Comparison of ENCODE assay signal across 10 cellular contexts in the genomic region with DNA sequence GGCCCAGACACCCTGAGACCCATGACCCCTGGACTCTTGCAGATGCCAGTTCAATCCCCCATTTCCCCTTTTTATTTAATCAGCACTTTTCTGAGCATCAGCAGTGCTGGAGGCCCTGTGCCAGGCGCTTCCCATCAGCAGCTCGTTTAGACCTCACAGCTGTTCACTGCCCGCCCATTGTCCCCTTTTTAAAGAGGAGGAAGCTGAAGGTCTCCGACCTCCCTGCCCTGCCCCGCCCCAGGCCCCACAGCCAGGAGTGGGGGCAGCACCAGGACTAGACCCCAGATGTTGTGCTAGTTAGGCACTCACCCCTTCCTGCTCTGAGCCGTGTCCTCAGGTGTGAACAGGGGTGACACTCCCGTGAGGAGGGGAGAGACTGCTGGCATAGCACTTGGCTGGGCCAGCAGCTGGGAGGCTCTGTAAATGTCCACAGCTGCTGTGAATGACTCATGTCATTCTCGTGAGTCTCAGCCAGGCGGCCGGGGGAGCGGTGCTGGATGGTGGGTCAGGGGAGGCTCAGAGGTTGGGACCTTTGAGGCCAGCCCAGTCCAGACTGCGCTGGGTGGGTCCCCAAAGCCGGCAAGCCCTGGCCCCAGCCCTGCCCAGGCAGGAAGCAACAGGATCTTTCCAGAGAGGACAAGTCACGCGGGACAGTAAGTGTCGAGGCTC. TPM values are rescaled to one million over a fixed set of nuclear protein-coding genes. Genes with fewer than 3 reads are reported as not detected.
DNase-seq lines count a peak whose midpoint lies in the region; ATAC-seq, FAIRE-seq and TF ChIP-seq lines count a peak whose summit lies in the region.
"Had no signal": no experiment of that assay in that cellular context is flagged by ENCODE, and none has a peak within 500 bp of the region (broad histone marks: within the 10 kb centered on the region; RNA-seq: fewer than 3 reads in every experiment).

No MANE protein-coding gene starts in this region.

- no peak overlapping the region for H3K27ac Mint-ChIP-seq in natural killer cell treated with Interleukin-12 subunit alpha and Interleukin-12 subunit beta and Interleukin-15 and Interleukin-18, amount 100 ng/mL, for 72 hours
- no peak overlapping the region for H3K27ac Mint-ChIP-seq in natural killer cell
- peak overlapping the region; percentile 57 for H3K27ac Mint-ChIP-seq in endothelial cell (ENCODE audit: unreplicated experiment)

- H3K36me3 Mint-ChIP-seq in natural killer cell treated with Interleukin-12 subunit alpha and Interleukin-12 subunit beta and Interleukin-15 and Interleukin-18, amount 100 ng/mL, for 72 hours, result no peaks in the 10 kb centered on the region
- H3K36me3 Mint-ChIP-seq in natural killer cell, result no peaks in the 10 kb centered on the region
- H3K36me3 Mint-ChIP-seq in endothelial cell (ENCODE audit: low read depth, unreplicated experiment), result no peaks in the 10 kb centered on the region

- H3K4me1 Mint-ChIP-seq in natural killer cell treated with Interleukin-12 subunit alpha and Interleukin-12 subunit beta and Interleukin-15 and Interleukin-18, amount 100 ng/mL, for 72 hours (ENCODE audit: low read depth in 2 of 2), result no peaks in the 10 kb centered on the region
- H3K4me1 Mint-ChIP-seq in natural killer cell (no peaks in the 10 kb centered on the region), endothelial cell (ENCODE audit: unreplicated experiment) (no peaks in the 10 kb centered on the region)

- H3K9me3 Mint-ChIP-seq in natural killer cell treated with Interleukin-12 subunit alpha and Interleukin-12 subunit beta and Interleukin-15 and Interleukin-18, amount 100 ng/mL, for 72 hours, result no peaks in the 10 kb centered on the region
- H3K9me3 Mint-ChIP-seq in natural killer cell, result no peaks in the 10 kb centered on the region
- H3K9me3 Mint-ChIP-seq in endothelial cell (ENCODE audit: unreplicated experiment), result no peaks in the 10 kb centered on the region

- H3K4me3 Mint-ChIP-seq in natural killer cell treated with Interleukin-12 subunit alpha and Interleukin-12 subunit beta and Interleukin-15 and Interleukin-18, amount 100 ng/mL, for 72 hours, result no peak overlapping the region
- H3K4me3 Mint-ChIP-seq in natural killer cell (no peak overlapping the region), endothelial cell (ENCODE audit: unreplicated experiment) (no peak overlapping the region)

- FAIRE-seq in GM19239 (lab: Jason Lieb, UNC), result no peak
- FAIRE-seq: keratinocyte had no signal

- H3K27me3 Mint-ChIP-seq in natural killer cell treated with Interleukin-12 subunit alpha and Interleukin-12 subunit beta and Interleukin-15 and Interleukin-18, amount 100 ng/mL, for 72 hours, result no peaks in the 10 kb centered on the region
- no peaks in the 10 kb centered on the region for H3K27me3 Mint-ChIP-seq in natural killer cell (ENCODE audit: low read depth in 2 of 2)
- peaks cover 3% of the 10 kb centered on the region for H3K27me3 Mint-ChIP-seq in endothelial cell (ENCODE audit: unreplicated experiment)

- DNase-seq in natural killer cell treated with Interleukin-12 subunit alpha and Interleukin-12 subunit beta and Interleukin-15 and Interleukin-18, amount 100 ng/mL, for 72 hours (ENCODE audit: low spot score), result peak; percentile 59
- DNase-seq in natural killer cell, result no peak
- DNase-seq in endothelial cell (ENCODE audit: low spot score), result no peak
- DNase-seq in mucosa of gallbladder (ENCODE audit: low spot score), result peak; percentile 56
- DNase-seq in activated CD4-positive, alpha-beta T cell treated with anti-CD3 and anti-CD28 coated beads, Interleukin-2, amount 50 U/mL, for 1 hour, result no peak
- no peak for DNase-seq in DMS114 treated with DMSO at 0.1 percent for 48 hours (lab: John Stamatoyannopoulos, UW; ENCODE audit: unreplicated experiment)
- no peak for DNase-seq in GM19239 (ENCODE audit: insufficient read length, low spot score)
- DNase-seq: NCI-H2081 treated with DMSO at 0.1 percent for 48 hours had no signal

- intact Hi-C loops in natural killer cell (cut with micrococcal nuclease), result no loop called here

- ATAC-seq in natural killer cell treated with Interleukin-12 subunit alpha and Interleukin-12 subunit beta and Interleukin-15 and Interleukin-18, amount 100 ng/mL, for 72 hours, result peak in 1 of 2 donors; percentile 20
- no peak for ATAC-seq in natural killer cell
- ATAC-seq in HG02884 (IDR thresholded peaks at IDR 0.05; ENCODE audit: unreplicated experiment), result no peak

- no peak for TF ChIP-seq CTCF in natural killer cell (IDR thresholded peaks at IDR 0.05)
- no peak for TF ChIP-seq CTCF in endothelial cell (IDR thresholded peaks at IDR 0.05; ENCODE audit: unreplicated experiment)

RNA-seq across cellular contexts. Expression of gene EMID1, which starts 19.9 kb away (rescaled TPM):
- under 1 TPM; 0.67 to 0.71 TPM for total RNA-seq in natural killer cell treated with Interleukin-12 subunit alpha and Interleukin-12 subunit beta and Interleukin-15 and Interleukin-18, amount 100 ng/mL, for 72 hours
- total RNA-seq in natural killer cell, result 1 to 10 TPM in 1 of 3 donors, under 1 TPM in 2; 0.59 to 1.3 (median 0.65) TPM
- 25.5 TPM for total RNA-seq in endothelial cell (ENCODE audit: unreplicated experiment)
- 7.0 TPM for total RNA-seq in mucosa of gallbladder

RNA-seq across cellular contexts. Expression of gene RHBDD3, which starts 42.2 kb away (rescaled TPM):
- total RNA-seq in natural killer cell treated with Interleukin-12 subunit alpha and Interleukin-12 subunit beta and Interleukin-15 and Interleukin-18, amount 100 ng/mL, for 72 hours, result 10 to 100 TPM; 33.6 to 69.0 TPM
- total RNA-seq in natural killer cell (10 to 100 TPM; 16.6 to 20.9 (median 17.9) TPM), endothelial cell (ENCODE audit: unreplicated experiment) (56.5 TPM), mucosa of gallbladder (24.0 TPM)

RNA-seq across cellular contexts. Expression of gene EWSR1, which starts 42.5 kb away (rescaled TPM):
- 100 to 1,000 TPM; 344 to 348 TPM for total RNA-seq in natural killer cell treated with Interleukin-12 subunit alpha and Interleukin-12 subunit beta and Interleukin-15 and Interleukin-18, amount 100 ng/mL, for 72 hours
- total RNA-seq in natural killer cell, result 100 to 1,000 TPM; 366 to 387 (median 382) TPM
- 307 TPM for total RNA-seq in endothelial cell (ENCODE audit: unreplicated experiment)
- total RNA-seq in mucosa of gallbladder, result 160 TPM

Comparison
In these comparisons a context has a peak if more than half of its experiments do, and no peak if none do; other contexts are left out.
1. DNase-seq: peak in natural killer cell treated with Interleukin-12 subunit alpha and Interleukin-12 subunit beta and Interleukin-15 and Interleukin-18, amount 100 ng/mL, for 72 hours (single experiment) and mucosa of gallbladder (single experiment); none in natural killer cell (single experiment), endothelial cell (single experiment), activated CD4-positive, alpha-beta T cell treated with anti-CD3 and anti-CD28 coated beads, Interleukin-2, amount 50 U/mL, for 1 hour (single experiment), DMS114 treated with DMSO at 0.1 percent for 48 hours (single experiment) and GM19239 (single experiment).